In genomic region chr3:58293516-58293915, GRCh38 we compare ENCODE assay signal across 17 cellular contexts. TPM values are rescaled to one million over a fixed set of nuclear protein-coding genes. Genes with fewer than 3 reads are reported as not detected.
DNase-seq lines count a peak whose midpoint lies in the region; ATAC-seq and TF ChIP-seq lines count a peak whose summit lies in the region.
"Had no signal": no experiment of that assay in that cellular context is flagged by ENCODE, and none has a peak within 500 bp of the region (broad histone marks: within the 10 kb centered on the region; RNA-seq: fewer than 3 reads in every experiment).

No MANE protein-coding gene starts in this region.

- no peak overlapping the region for H3K4me3 ChIP-seq in MG63
- no peak overlapping the region for H3K4me3 ChIP-seq in ascending aorta
- H3K4me3 ChIP-seq: A549, HAP-1, K562, PC-9 had no signal

- no peak for TF ChIP-seq CTCF in ascending aorta (IDR thresholded peaks at IDR 0.05)

- H3K27me3 ChIP-seq in MG63, result no peaks in the 10 kb centered on the region
- no peaks in the 10 kb centered on the region for H3K27me3 ChIP-seq in ascending aorta

- no peak overlapping the region for H3K27ac ChIP-seq in ascending aorta
- H3K27ac ChIP-seq: A549, HL-60, PC-9 had no signal

- intact Hi-C loops in head of caudate nucleus (cut with DNase I) (no loop called here), Right ventricle myocardium superior (cut with DNase I) (no loop called here), ascending aorta (cut with DNase I) (no loop called here)

- H3K4me1 ChIP-seq in ascending aorta, result no peaks in the 10 kb centered on the region
- H3K4me1 ChIP-seq: A549, HAP-1 had no signal

- H3K36me3 ChIP-seq in MG63, result no peaks in the 10 kb centered on the region
- H3K36me3 ChIP-seq in ascending aorta, result no peaks in the 10 kb centered on the region
- H3K36me3 ChIP-seq: HAP-1 had no signal

- no peak for ATAC-seq in Right ventricle myocardium superior (ENCODE audit: poor library complexity)
- ATAC-seq: A549, K562 had no signal

- no peaks in the 10 kb centered on the region for H3K9me3 ChIP-seq in MG63
- H3K9me3 ChIP-seq in ascending aorta, result no peaks in the 10 kb centered on the region
- H3K9me3 ChIP-seq: A549, HAP-1 had no signal

- peak in 9 of 14 donors; percentile 27 to 86 (median 48) for DNase-seq in C1 segment of cervical spinal cord (lab: John Stamatoyannopoulos, UW)
- peak in 36 of 58 donors; percentile 9 to 77 (median 46) for DNase-seq in anterior cingulate cortex (lab: John Stamatoyannopoulos, UW)
- peak; percentile 38 to 89 (median 64) for DNase-seq in head of caudate nucleus
- DNase-seq in nucleus accumbens (lab: John Stamatoyannopoulos, UW), result peak in 41 of 56 donors; percentile 10 to 71 (median 40)
- no peak for DNase-seq in Right ventricle myocardium superior
- DNase-seq in T-helper 2 cell, result no peak
- no peak for DNase-seq in MG63
- no peak for DNase-seq in ascending aorta (ENCODE audit: low spot score in 2 of 2)
- DNase-seq: DMS79 treated with DMSO at 0.1 percent for 48 hours, GDM1, NCI-H1048, NCI-H345, PC-9 had no signal

RNA-seq across cellular contexts. Expression of gene RPP14, which starts 12.5 kb away (rescaled TPM):
- total RNA-seq in Right ventricle myocardium superior (22.5 TPM), ascending aorta (32.5 TPM)
- total RNA-seq in MG63 (2014; rRNA removed; shearing (Covaris generic); ENCODE audit: low replicate concordance), result 6.2 and 16.3 TPM in 2 replicates

RNA-seq across cellular contexts. Expression of gene HTD2, which starts 12.8 kb away (rescaled TPM):
- total RNA-seq in Right ventricle myocardium superior (12.0 TPM), ascending aorta (0.53 TPM)
- total RNA-seq in MG63 (2014; rRNA removed; shearing (Covaris generic); ENCODE audit: low replicate concordance), result 3.6 and 25.3 TPM in 2 replicates

RNA-seq across cellular contexts. Expression of gene PXK, which starts 39.2 kb away (rescaled TPM):
- total RNA-seq in Right ventricle myocardium superior (12.0 TPM), ascending aorta (14.8 TPM)
- 25.7 and 34.8 TPM in 2 replicates for total RNA-seq in MG63 (2014; rRNA removed; shearing (Covaris generic); ENCODE audit: low replicate concordance)

RNA-seq across cellular contexts. Expression of gene ABHD6, which starts 55.9 kb away (rescaled TPM):
- total RNA-seq in Right ventricle myocardium superior (8.3 TPM), ascending aorta (6.9 TPM)
- total RNA-seq in MG63 (2014; rRNA removed; shearing (Covaris generic); ENCODE audit: low replicate concordance), result 1.9 and 2.1 TPM in 2 replicates

Comparison
In these comparisons a context has a peak if more than half of its experiments do, and no peak if none do; other contexts are left out.
1. DNase-seq: peak in C1 segment of cervical spinal cord (9 of 14), anterior cingulate cortex (36 of 58), head of caudate nucleus (42 of 42) and nucleus accumbens (41 of 56); none in Right ventricle myocardium superior (single experiment), T-helper 2 cell (0 of 5), MG63 (single experiment) and ascending aorta (0 of 2).